ENCODE assay signal across 20 cellular contexts in the genomic region with DNA sequence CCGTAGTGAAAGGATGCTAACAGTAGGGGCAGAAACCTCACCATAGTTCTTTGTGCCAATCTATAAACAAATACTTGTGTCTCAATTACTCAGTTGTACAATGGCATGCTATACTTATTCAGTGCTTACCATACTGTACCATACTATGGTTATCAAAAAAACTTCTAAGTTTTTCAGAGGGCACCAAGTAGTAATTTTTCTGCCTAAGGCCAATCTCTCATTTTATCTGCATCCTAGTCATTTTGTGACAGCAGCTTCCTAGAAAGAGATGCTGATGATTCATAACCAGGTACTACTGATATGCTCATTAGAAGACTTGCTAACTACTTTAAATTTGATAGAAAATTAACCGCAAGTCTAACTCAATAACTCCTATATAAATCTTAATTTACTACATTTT. TPM values are rescaled to one million over a fixed set of nuclear protein-coding genes. Genes with fewer than 3 reads are reported as not detected.
DNase-seq lines count a peak whose midpoint lies in the region; ATAC-seq, FAIRE-seq and TF ChIP-seq lines count a peak whose summit lies in the region.
"Had no signal": no experiment of that assay in that cellular context is flagged by ENCODE, and none has a peak within 500 bp of the region (broad histone marks: within the 10 kb centered on the region; RNA-seq: fewer than 3 reads in every experiment).

No MANE protein-coding gene starts in this region.

- H3K9me3 ChIP-seq in SJCRH30 (replicated peaks): no peaks in the 10 kb centered on the region
- H3K9me3 ChIP-seq in WERI-Rb-1 (ENCODE audit: severe bottlenecking): no peaks in the 10 kb centered on the region

- H3K4me3 ChIP-seq in bronchial epithelial cell (ENCODE audit: low read depth, low read length) (no peak overlapping the region), SJCRH30 (no peak overlapping the region), WERI-Rb-1 (ENCODE audit: low read depth, low read length) (no peak overlapping the region)

- H3K4me3 Mint-ChIP-seq in activated T-cell treated with anti-CD3 and anti-CD28 coated beads, Interleukin-2, amount 50 U/mL, for 72 hours: no peak overlapping the region
- H3K4me3 Mint-ChIP-seq: CD14-positive monocyte; CD8-positive, alpha-beta T cell had no signal

- H3K4me1 ChIP-seq in SJCRH30: no peaks in the 10 kb centered on the region

- no peak overlapping the region for H3K27ac ChIP-seq in SJCRH30
- no peak overlapping the region for H3K27ac ChIP-seq in WERI-Rb-1
- H3K27ac ChIP-seq: 22Rv1 had no signal

- DNase-seq in activated CD4-positive, CD25-positive, alpha-beta regulatory T cell (lab: John Stamatoyannopoulos, UW): no peak
- DNase-seq in activated T-cell treated with anti-CD3 and anti-CD28 coated beads, Interleukin-2, amount 50 U/mL, for 72 hours: no peak
- DNase-seq in activated T-cell treated with anti-CD3 and anti-CD28 coated beads for 4 hours (no peak), bronchial epithelial cell (ENCODE audit: low read depth) (peak; percentile 7), SJCRH30 (no peak), DMS 273 treated with DMSO at 0.1 percent for 48 hours (lab: John Stamatoyannopoulos, UW) (no peak), WERI-Rb-1 (no peak)
- DNase-seq: CD8-positive, alpha-beta T cell; COR-L47; DND-41; GF-D8 had no signal

- no peaks in the 10 kb centered on the region for H3K36me3 Mint-ChIP-seq in activated T-cell treated with anti-CD3 and anti-CD28 coated beads, Interleukin-2, amount 50 U/mL, for 72 hours (ENCODE audit: insufficient read depth in 2 of 2)
- H3K36me3 Mint-ChIP-seq: CD14-positive monocyte; CD8-positive, alpha-beta T cell had no signal

- peaks cover 27% of the 10 kb centered on the region for H3K27me3 Mint-ChIP-seq in activated T-cell treated with anti-CD3 and anti-CD28 coated beads, Interleukin-2, amount 50 U/mL, for 72 hours (ENCODE audit: low read depth)

- FAIRE-seq in bronchial epithelial cell (lab: Jason Lieb, UNC): no peak
- FAIRE-seq: D721Med, H54, HepG2, HTR-8/SVneo had no signal

- H3K27me3 ChIP-seq in bronchial epithelial cell (ENCODE audit: control insufficient read depth, insufficient read depth, low read length) (peaks cover 2% of the 10 kb centered on the region), SJCRH30 (no peaks in the 10 kb centered on the region), WERI-Rb-1 (ENCODE audit: insufficient read depth, low read depth, severe bottlenecking) (no peaks in the 10 kb centered on the region)

- H3K27ac Mint-ChIP-seq in activated T-cell treated with anti-CD3 and anti-CD28 coated beads, Interleukin-2, amount 50 U/mL, for 72 hours: no peak overlapping the region
- H3K27ac Mint-ChIP-seq: CD14-positive monocyte; CD8-positive, alpha-beta T cell had no signal

- TF ChIP-seq CTCF in bronchial epithelial cell (IDR thresholded peaks at IDR 0.05; ENCODE audit: insufficient read depth, low read length, severe bottlenecking): no peak
- no peak for TF ChIP-seq CTCF in WERI-Rb-1 (IDR thresholded peaks at IDR 0.05; ENCODE audit: low read depth, low read length)

- ATAC-seq in activated CD4-positive, CD25-positive, alpha-beta regulatory T cell treated with anti-CD3 and anti-CD28 coated beads, Interleukin-2, amount 50 U/mL, for 24 hours: peak; percentile 30 to 32
- ATAC-seq in activated T-cell treated with anti-CD3 and anti-CD28 coated beads, Interleukin-2, amount 50 U/mL, for 72 hours (replicated peaks in 1 of 2): peak; percentile 60 to 67
- ATAC-seq: CD8-positive, alpha-beta T cell; HCT116; HepG2 had no signal

- H3K36me3 ChIP-seq in bronchial epithelial cell (ENCODE audit: control insufficient read depth, insufficient read depth, low read length) (no peaks in the 10 kb centered on the region), SJCRH30 (no peaks in the 10 kb centered on the region), WERI-Rb-1 (no peaks in the 10 kb centered on the region)

- H3K9me3 Mint-ChIP-seq in activated T-cell treated with anti-CD3 and anti-CD28 coated beads, Interleukin-2, amount 50 U/mL, for 72 hours: no peaks in the 10 kb centered on the region
- H3K9me3 Mint-ChIP-seq: CD14-positive monocyte; CD8-positive, alpha-beta T cell had no signal

- peaks cover 14% of the 10 kb centered on the region for H3K4me1 Mint-ChIP-seq in activated T-cell treated with anti-CD3 and anti-CD28 coated beads, Interleukin-2, amount 50 U/mL, for 72 hours (ENCODE audit: low read depth)
- H3K4me1 Mint-ChIP-seq: CD14-positive monocyte had no signal

RNA-seq across cellular contexts. Expression of gene TMEM244, which starts 42.9 kb away (rescaled TPM):
- not detected for total RNA-seq in activated T-cell treated with anti-CD3 and anti-CD28 coated beads, Interleukin-2, amount 50 U/mL, for 72 hours
- total RNA-seq in bronchial epithelial cell: not detected in 2 replicates
- total RNA-seq in SJCRH30 (2014; rRNA removed; shearing (Covaris generic)): not detected in 2 replicates
- total RNA-seq: A673; CD8-positive, alpha-beta T cell; HepG2 had no signal
